Comparison of ENCODE assay signal across 8 cellular contexts in genomic region chr4:128863314-128864075, GRCh38. TPM values are rescaled to one million over a fixed set of nuclear protein-coding genes. Genes with fewer than 3 reads are reported as not detected.
DNase-seq lines count a peak whose midpoint lies in the region; ATAC-seq and TF ChIP-seq lines count a peak whose summit lies in the region.

No MANE protein-coding gene starts in this region.

- H3K4me3 ChIP-seq in LNCaP clone FGC (ENCODE audit: low read depth, low read length) (no peak overlapping the region), cardiac muscle cell (no peak overlapping the region), prostate gland (no peak overlapping the region)

- H3K36me3 ChIP-seq in cardiac muscle cell (peaks cover 16% of the 10 kb centered on the region), prostate gland (peaks cover 0 to 7% of the 10 kb centered on the region in 2 donors)

- TF ChIP-seq CTCF in LNCaP clone FGC (IDR thresholded peaks at IDR 0.05; ENCODE audit: control insufficient read depth, extremely low read depth, insufficient read depth) (peak; percentile 72), cardiac muscle cell (IDR thresholded peaks at IDR 0.05; ENCODE audit: low read depth, low read length) (peak; percentile 84), prostate gland (IDR thresholded peaks at IDR 0.05) (peak; percentile 82 to 99 (median 86))

- peaks cover 32% of the 10 kb centered on the region for H3K36me3 Mint-ChIP-seq in activated naive CD8-positive, alpha-beta T cell treated with anti-CD3 and anti-CD28 coated beads, Interleukin-2, amount 10 ng/mL, durations not matched to agents 7 days and 5 days

- no peaks in the 10 kb centered on the region for H3K9me3 Mint-ChIP-seq in activated naive CD8-positive, alpha-beta T cell treated with anti-CD3 and anti-CD28 coated beads, Interleukin-2, amount 10 ng/mL, durations not matched to agents 7 days and 5 days

- H3K27me3 ChIP-seq in cardiac muscle cell = peaks cover 3% of the 10 kb centered on the region
- H3K27me3 ChIP-seq in prostate gland (replicated peaks; ENCODE audit: insufficient read depth) = no peaks in the 10 kb centered on the region

- no peak overlapping the region for H3K4me3 Mint-ChIP-seq in activated naive CD8-positive, alpha-beta T cell treated with anti-CD3 and anti-CD28 coated beads, Interleukin-2, amount 10 ng/mL, durations not matched to agents 7 days and 5 days

- H3K27me3 Mint-ChIP-seq in activated naive CD8-positive, alpha-beta T cell treated with anti-CD3 and anti-CD28 coated beads, Interleukin-2, amount 10 ng/mL, durations not matched to agents 7 days and 5 days = no peaks in the 10 kb centered on the region

- intact Hi-C loops in prostate gland (cut with DNase I) = loop anchor here (2.0 to 10.0 kb wide), 5 partner anchors 55 to 673 kb away; partner anchors contain the start of gene JADE1

- POLR2A ChIA-PET in activated naive CD8-positive, alpha-beta T cell treated with anti-CD3 and anti-CD28 coated beads, Interleukin-2, amount 10 ng/mL, durations not matched to agents 7 days and 5 days (lab: Charles Lee) = interaction anchor here (1.9 kb wide), 1 partner anchor 51 kb away, joined by 14 read pairs; no protein-coding TSS in a partner anchor

- peaks cover 36% of the 10 kb centered on the region for H3K4me1 Mint-ChIP-seq in activated naive CD8-positive, alpha-beta T cell treated with anti-CD3 and anti-CD28 coated beads, Interleukin-2, amount 10 ng/mL, durations not matched to agents 7 days and 5 days

- no peak for TF ChIP-seq POLR2A in prostate gland (IDR thresholded peaks at IDR 0.05)
- no peak for TF ChIP-seq POLR2A in GM18505 (IDR thresholded peaks at IDR 0.05; ENCODE audit: borderline replicate concordance, extremely low read depth, insufficient read depth, insufficient read length)

- H3K9me3 ChIP-seq in cardiac muscle cell (ENCODE audit: low read depth) (no peaks in the 10 kb centered on the region), prostate gland (no peaks in the 10 kb centered on the region)

- 44% methylated on average over 10 of the region's 10 CpGs for whole genome bisulfite sequencing in prostate gland

- no peak overlapping the region for H3K27ac Mint-ChIP-seq in activated naive CD8-positive, alpha-beta T cell treated with anti-CD3 and anti-CD28 coated beads, Interleukin-2, amount 10 ng/mL, durations not matched to agents 7 days and 5 days

- DNase-seq in NK-92 treated with Interleukin-12 subunit alpha and Interleukin-12 subunit beta, amount 100 ng/mL, for 24 hours (lab: John Stamatoyannopoulos, UW) = peak; percentile 25
- no peak for DNase-seq in NK-92 (lab: John Stamatoyannopoulos, UW; ENCODE audit: unreplicated experiment)
- DNase-seq in LNCaP clone FGC (ENCODE audit: low read depth) = peak; percentile 40
- DNase-seq in SKM-1 treated with dmso at 0.1 percent for 144 hours (lab: John Stamatoyannopoulos, UW; ENCODE audit: unreplicated experiment) = peak; percentile 40
- peak; percentile 59 for DNase-seq in activated naive CD8-positive, alpha-beta T cell treated with anti-CD3 and anti-CD28 coated beads, Interleukin-2, amount 10 ng/mL, durations not matched to agents 7 days and 5 days
- peak; percentile 83 to 89 for DNase-seq in cardiac muscle cell (ENCODE audit: low read depth in 1 of 2, low spot score in 1 of 2)
- DNase-seq in prostate gland (ENCODE audit: low spot score) = peak; percentile 65

- H3K27ac ChIP-seq in cardiac muscle cell = no peak overlapping the region
- H3K27ac ChIP-seq in prostate gland = no peak overlapping the region

- H3K4me1 ChIP-seq in cardiac muscle cell (ENCODE audit: low read depth) (no peaks in the 10 kb centered on the region), prostate gland (replicated peaks) (no peaks in the 10 kb centered on the region)

- no peak for ATAC-seq in activated naive CD8-positive, alpha-beta T cell treated with anti-CD3 and anti-CD28 coated beads, Interleukin-2, amount 10 ng/mL, durations not matched to agents 7 days and 5 days (ENCODE audit: low read depth)
- no peak for ATAC-seq in GM18505 (IDR thresholded peaks at IDR 0.05; ENCODE audit: unreplicated experiment)

RNA-seq across cellular contexts. Expression of gene JADE1, which starts 54.0 kb away (rescaled TPM):
- total RNA-seq in activated naive CD8-positive, alpha-beta T cell treated with anti-CD3 and anti-CD28 coated beads, Interleukin-2, amount 10 ng/mL, durations not matched to agents 7 days and 5 days = 10 to 100 TPM; 39.2 to 40.3 TPM
- 6.0 and 12.3 TPM in 2 replicates for total RNA-seq in cardiac muscle cell
- 7.1 and 11.5 TPM in 2 replicates for polyA plus RNA-seq in cardiac muscle cell
- 10 to 100 TPM; 31.6 to 33.9 TPM for total RNA-seq in prostate gland
